Comparison of ENCODE assay signal across 8 cellular contexts in the genomic region with DNA sequence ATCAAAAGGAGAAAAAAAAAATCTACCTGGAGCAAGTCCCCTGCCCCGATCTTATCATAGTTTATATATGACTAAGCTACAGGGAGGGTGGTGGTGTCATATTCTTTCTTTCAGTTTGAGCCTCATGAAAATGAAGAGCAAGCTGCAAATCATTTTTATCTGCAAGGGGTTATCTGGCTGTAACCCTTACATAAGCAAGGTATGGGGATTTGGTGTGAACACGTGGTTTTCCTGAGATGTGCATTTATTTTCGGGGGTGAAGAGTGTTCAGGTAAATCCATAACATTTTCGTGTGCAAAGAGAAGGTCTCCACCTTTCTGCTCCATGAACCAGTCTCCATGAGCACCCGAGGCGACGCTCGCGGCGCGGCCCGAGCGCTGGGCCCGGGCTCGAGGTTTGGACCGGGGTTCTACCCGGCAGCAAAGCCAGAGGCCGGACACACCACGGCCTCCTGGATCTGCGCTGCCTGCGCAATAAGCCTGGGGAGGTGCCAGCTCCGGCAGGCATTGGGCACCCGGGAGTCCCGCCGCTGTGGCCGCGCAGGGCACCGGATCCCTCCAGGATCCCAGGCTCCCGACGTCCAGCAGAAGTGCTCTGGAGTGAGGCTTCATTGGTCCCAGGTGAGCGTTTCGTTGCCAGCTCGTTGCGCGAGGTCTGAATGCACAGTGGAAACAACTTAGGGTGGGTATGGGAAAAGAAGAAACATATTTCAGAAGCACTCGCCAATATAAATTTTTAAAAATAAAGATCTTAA. TPM values are rescaled to one million over a fixed set of nuclear protein-coding genes. Genes with fewer than 3 reads are reported as not detected.
DNase-seq lines count a peak whose midpoint lies in the region; ATAC-seq and TF ChIP-seq lines count a peak whose summit lies in the region.

No MANE protein-coding gene starts in this region.

- H3K9ac ChIP-seq in subcutaneous abdominal adipose tissue (ENCODE audit: low read length in 5 of 5): peak overlapping the region; percentile 82 to 96 (median 88)

- ATAC-seq in GM18498 (IDR thresholded peaks at IDR 0.05; ENCODE audit: unreplicated experiment) (peak; percentile 44), HG02852 (IDR thresholded peaks at IDR 0.05; ENCODE audit: unreplicated experiment) (peak; percentile 31)

- H3K9me3 Mint-ChIP-seq in endothelial cell (ENCODE audit: unreplicated experiment): no peaks in the 10 kb centered on the region

- TF ChIP-seq CTCF in WERI-Rb-1 (IDR thresholded peaks at IDR 0.05; ENCODE audit: low read depth, low read length) (no peak), endothelial cell (IDR thresholded peaks at IDR 0.05; ENCODE audit: unreplicated experiment) (no peak)

- H3K4me1 Mint-ChIP-seq in endothelial cell (ENCODE audit: unreplicated experiment): peaks cover 6% of the 10 kb centered on the region

- DNase-seq in Ammon's horn (ENCODE audit: low spot score): peak; percentile 86
- peak; percentile 37 for DNase-seq in NCI-H1694 (lab: John Stamatoyannopoulos, UW)
- peak; percentile 71 for DNase-seq in WERI-Rb-1
- DNase-seq in endothelial cell (ENCODE audit: low spot score): peak; percentile 60
- peak; percentile 93 for DNase-seq in mesenteric fat pad (ENCODE audit: low spot score)

- peak overlapping the region; percentile 84 for H3K27ac ChIP-seq in WERI-Rb-1
- peak overlapping the region; percentile 95 for H3K27ac ChIP-seq in subcutaneous abdominal adipose tissue (ENCODE audit: low read depth, low read length)

- H3K4me3 Mint-ChIP-seq in endothelial cell (ENCODE audit: unreplicated experiment): peak overlapping the region; percentile 92

- H3K36me3 ChIP-seq in WERI-Rb-1 (peaks cover 4% of the 10 kb centered on the region), subcutaneous abdominal adipose tissue (ENCODE audit: control insufficient read depth in 5 of 5, insufficient read depth in 5 of 5, low read length in 5 of 5) (no peaks in the 10 kb centered on the region)

- H3K4me3 ChIP-seq in WERI-Rb-1 (ENCODE audit: low read depth, low read length) (peak overlapping the region; percentile 96), subcutaneous abdominal adipose tissue (ENCODE audit: low read depth in 1 of 5, low read length in 5 of 5) (peak overlapping the region; percentile 73 to 98 (median 92))

- peak overlapping the region; percentile 91 for H3K27ac Mint-ChIP-seq in endothelial cell (ENCODE audit: unreplicated experiment)

- no peaks in the 10 kb centered on the region for H3K9me3 ChIP-seq in WERI-Rb-1 (ENCODE audit: severe bottlenecking)
- no peaks in the 10 kb centered on the region for H3K9me3 ChIP-seq in subcutaneous abdominal adipose tissue (ENCODE audit: control insufficient read depth in 5 of 5, low read length in 5 of 5)

- H3K27me3 Mint-ChIP-seq in endothelial cell (ENCODE audit: unreplicated experiment): peaks cover 17% of the 10 kb centered on the region

- peaks cover 4 to 14% (median 13%) of the 10 kb centered on the region in 5 donors for H3K4me1 ChIP-seq in subcutaneous abdominal adipose tissue (ENCODE audit: control insufficient read depth in 5 of 5, insufficient read depth in 5 of 5, low read length in 5 of 5)

- peaks cover 7% of the 10 kb centered on the region for H3K36me3 Mint-ChIP-seq in endothelial cell (ENCODE audit: low read depth, unreplicated experiment)

- H3K27me3 ChIP-seq in WERI-Rb-1 (ENCODE audit: insufficient read depth, low read depth, severe bottlenecking): no peaks in the 10 kb centered on the region
- H3K27me3 ChIP-seq in subcutaneous abdominal adipose tissue (ENCODE audit: control insufficient read depth in 5 of 5, insufficient read depth in 4 of 5, low read length in 5 of 5): no peaks in the 10 kb centered on the region

RNA-seq across cellular contexts. Expression of a gene that starts 36.1 kb away (rescaled TPM):
- total RNA-seq in endothelial cell (ENCODE audit: unreplicated experiment) (38.3 TPM), mesenteric fat pad (35.7 TPM)

Comparison
In these comparisons a context has a peak if more than half of its experiments do, and no peak if none do; other contexts are left out.
1. Peak in every context shown above with its lines: DNase-seq, ATAC-seq, H3K4me3 ChIP-seq and H3K27ac ChIP-seq.
2. DNase-seq: peak in every context shown above with its lines; median percentile 93 in mesenteric fat pad; 86 in Ammon's horn; 71 in WERI-Rb-1; 60 in endothelial cell; 37 in NCI-H1694.